Comparison of ENCODE assay signal across 22 cellular contexts in genomic region chr5:108917596-108917995, GRCh38.
DNase-seq lines count a peak whose midpoint lies in the region; ATAC-seq and TF ChIP-seq lines count a peak whose summit lies in the region.
"Had no signal": no experiment of that assay in that cellular context is flagged by ENCODE, and none has a peak within 500 bp of the region (broad histone marks: within the 10 kb centered on the region; RNA-seq: fewer than 3 reads in every experiment).

No MANE protein-coding gene starts in this region.

- H3K27ac Mint-ChIP-seq in stimulated activated effector memory CD8-positive, alpha-beta T cell treated with anti-CD3 and anti-CD28 coated beads, Interleukin-12 subunit alpha, Interleukin-12 subunit beta, amount 100 ng/mL, for 72 hours = peak overlapping the region; percentile 20
- H3K27ac Mint-ChIP-seq: CD14-positive monocyte, memory B cell, T-cell had no signal

- H3K27me3 ChIP-seq in brain microvascular endothelial cell (replicated peaks) = no peaks in the 10 kb centered on the region
- H3K27me3 ChIP-seq: body of pancreas, uterus had no signal

- no peak for ATAC-seq in stimulated activated effector memory CD8-positive, alpha-beta T cell treated with anti-CD3 and anti-CD28 coated beads, Interleukin-12 subunit alpha, Interleukin-12 subunit beta, amount 100 ng/mL, for 72 hours
- ATAC-seq: body of pancreas, HepG2, T-cell had no signal

- no peak overlapping the region for H3K4me3 ChIP-seq in brain microvascular endothelial cell (ENCODE audit: low read depth, low read length)
- H3K4me3 ChIP-seq: body of pancreas, uterus had no signal

- in situ Hi-C loops in brain microvascular endothelial cell (cut with HindIII; ENCODE audit: low pct_ligation_motif_present, low sequenced_read_pairs) = no loop called here

- H3K4me1 Mint-ChIP-seq in stimulated activated effector memory CD8-positive, alpha-beta T cell treated with anti-CD3 and anti-CD28 coated beads, Interleukin-12 subunit alpha, Interleukin-12 subunit beta, amount 100 ng/mL, for 72 hours = no peaks in the 10 kb centered on the region
- H3K4me1 Mint-ChIP-seq: CD14-positive monocyte, memory B cell, naive B cell, T-cell had no signal

- H3K36me3 Mint-ChIP-seq in stimulated activated effector memory CD8-positive, alpha-beta T cell treated with anti-CD3 and anti-CD28 coated beads, Interleukin-12 subunit alpha, Interleukin-12 subunit beta, amount 100 ng/mL, for 72 hours = no peaks in the 10 kb centered on the region

- no peaks in the 10 kb centered on the region for H3K36me3 ChIP-seq in brain microvascular endothelial cell (replicated peaks)
- H3K36me3 ChIP-seq: uterus had no signal

- peak; percentile 15 for DNase-seq in M059J (ENCODE audit: low read depth)
- peak; percentile 5 for DNase-seq in brain microvascular endothelial cell
- DNase-seq in iris pigment epithelial cell (ENCODE audit: low read depth) = peak; percentile 25
- DNase-seq in stimulated activated effector memory CD8-positive, alpha-beta T cell treated with anti-CD3 and anti-CD28 coated beads, Interleukin-12 subunit alpha, Interleukin-12 subunit beta, amount 100 ng/mL, for 72 hours (ENCODE audit: low spot score in 2 of 2) = no peak
- DNase-seq in central memory CD4-positive, alpha-beta T cell = no peak
- DNase-seq in NCI-H2171 (lab: John Stamatoyannopoulos, UW) = no peak
- DNase-seq in NCI-H2029 (lab: John Stamatoyannopoulos, UW) = no peak
- DNase-seq: activated effector memory CD4-positive, alpha-beta T cell treated with anti-CD3 and anti-CD28 coated beads, Interleukin-2, amount 50 U/mL, for 16 hours; body of pancreas; effector CD8-positive, alpha-beta T cell; EL; HCEC 1CT; naive B cell; NCI-H2029 treated with DMSO at 0.1 percent for 48 hours; nucleus accumbens; small intestine; stimulated activated CD4-positive, alpha-beta T cell treated with anti-CD3 and anti-CD28 coated beads, Interleukin-2, amount 100 ng/mL, for 24 hours; T-cell; uterus had no signal

- no peak overlapping the region for H3K27ac ChIP-seq in brain microvascular endothelial cell
- H3K27ac ChIP-seq: body of pancreas, uterus had no signal

- H3K9me3 Mint-ChIP-seq in stimulated activated effector memory CD8-positive, alpha-beta T cell treated with anti-CD3 and anti-CD28 coated beads, Interleukin-12 subunit alpha, Interleukin-12 subunit beta, amount 100 ng/mL, for 72 hours = no peaks in the 10 kb centered on the region
- H3K9me3 Mint-ChIP-seq: CD14-positive monocyte, memory B cell, naive B cell, T-cell had no signal

- no peak overlapping the region for H3K4me3 Mint-ChIP-seq in stimulated activated effector memory CD8-positive, alpha-beta T cell treated with anti-CD3 and anti-CD28 coated beads, Interleukin-12 subunit alpha, Interleukin-12 subunit beta, amount 100 ng/mL, for 72 hours
- H3K4me3 Mint-ChIP-seq: CD14-positive monocyte, memory B cell, naive B cell, T-cell had no signal

- no peak for TF ChIP-seq CTCF in brain microvascular endothelial cell (IDR thresholded peaks at IDR 0.05; ENCODE audit: low read depth, low read length, missing control alignments)

Comparison
In these comparisons a context has a peak if more than half of its experiments do, and no peak if none do; other contexts are left out.
1. DNase-seq: peak in M059J (single experiment), brain microvascular endothelial cell (single experiment) and iris pigment epithelial cell (single experiment); none in stimulated activated effector memory CD8-positive, alpha-beta T cell treated with anti-CD3 and anti-CD28 coated beads, Interleukin-12 subunit alpha, Interleukin-12 subunit beta, amount 100 ng/mL, for 72 hours (0 of 2), central memory CD4-positive, alpha-beta T cell (single experiment), NCI-H2171 (single experiment) and NCI-H2029 (single experiment).